ENCODE assay signal across 22 cellular contexts in genomic region chr18:402129-402528, GRCh38.
"Had no signal": no experiment of that assay in that cellular context is flagged by ENCODE, and none has a peak within 500 bp of the region (broad histone marks: within the 10 kb centered on the region; RNA-seq: fewer than 3 reads in every experiment).

No MANE protein-coding gene starts in this region.

- H3K27me3 ChIP-seq: gastrocnemius medialis, ovary, sigmoid colon, stomach, thyroid gland had no signal

- H3K4me1 ChIP-seq: gastrocnemius medialis, psoas muscle, thyroid gland had no signal

- FAIRE-seq: endometrium, keratinocyte had no signal

- H3K4me3 ChIP-seq: gastrocnemius medialis, lower lobe of right lung, ovary, psoas muscle, sigmoid colon, stomach, thyroid gland had no signal

- H3K36me3 ChIP-seq: gastrocnemius medialis, lower lobe of right lung, ovary, sigmoid colon, stomach, thyroid gland had no signal

- DNase-seq: cortex of kidney; effector memory CD8-positive, alpha-beta T cell; gastrocnemius medialis; head of caudate nucleus; left ventricle myocardium superior; lower lobe of right lung; naive thymus-derived CD8-positive, alpha-beta T cell; nephron progenitor cell; occipital lobe; ovary; posterior cingulate gyrus; psoas muscle; right cardiac atrium; sigmoid colon; stimulated activated CD4-positive, alpha-beta T cell treated with anti-CD3 and anti-CD28 coated beads, Interleukin-2, amount 100 ng/mL, for 24 hours; stimulated activated CD4-positive, alpha-beta T cell treated with anti-CD3 and anti-CD28 coated beads, Interleukin-4, amount 100 ng/mL, for 24 hours; stimulated activated naive CD4-positive, alpha-beta T cell treated with Interleukin-2 at 50 U/mL for 16 hours; stomach; thyroid gland had no signal

- H3K9me3 ChIP-seq: gastrocnemius medialis, psoas muscle, sigmoid colon, thyroid gland had no signal

- H3K27ac ChIP-seq: gastrocnemius medialis, lower lobe of right lung, ovary, psoas muscle, sigmoid colon, stomach, thyroid gland had no signal

- ATAC-seq: effector memory CD8-positive, alpha-beta T cell; gastrocnemius medialis; left ventricle myocardium superior; lower lobe of right lung; naive thymus-derived CD8-positive, alpha-beta T cell; psoas muscle; right cardiac atrium; stimulated activated effector memory CD8-positive, alpha-beta T cell treated with anti-CD3 and anti-CD28 coated beads, Interleukin-12 subunit alpha, Interleukin-12 subunit beta, amount 100 ng/mL, for 72 hours had no signal
